In the genomic region with DNA sequence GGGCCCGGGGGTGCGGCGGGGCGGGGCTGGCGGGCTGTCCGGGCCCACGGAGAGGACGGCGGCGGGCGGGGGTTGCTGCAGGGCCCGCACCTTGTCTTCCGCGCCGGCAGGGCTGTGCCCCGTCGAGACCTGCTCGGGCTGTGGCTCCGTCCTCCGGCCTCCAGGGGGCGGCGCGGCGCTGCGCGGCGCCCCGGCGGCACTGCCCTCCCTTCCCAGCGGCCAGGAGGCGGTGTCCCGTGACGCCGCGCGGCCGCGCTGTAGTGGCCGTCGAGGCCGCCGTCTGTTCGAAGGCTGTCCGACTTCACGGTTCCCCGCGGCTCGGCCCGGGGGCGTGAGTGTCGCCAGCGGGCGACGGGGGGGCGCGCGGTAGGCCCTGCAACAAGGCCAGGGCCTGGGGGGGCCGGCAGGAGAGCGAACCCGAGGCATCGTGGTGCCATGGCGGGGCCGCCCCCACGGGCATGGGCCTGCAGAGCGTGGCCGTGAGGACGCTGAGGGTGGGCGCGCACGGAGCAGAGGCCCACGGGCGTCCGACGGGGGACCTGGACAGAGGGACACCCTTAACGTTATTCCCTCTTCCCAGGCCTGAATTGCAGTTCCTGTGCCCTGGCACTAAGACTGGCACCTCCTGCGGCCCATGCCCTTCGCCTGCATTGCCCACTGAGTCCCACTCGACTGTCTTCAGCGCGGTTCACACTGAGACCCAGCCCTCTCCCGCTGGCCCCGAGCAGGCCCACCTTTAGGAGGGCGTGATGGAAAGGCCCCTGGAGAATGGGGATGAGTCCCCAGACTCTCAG, we compare ENCODE assay signal across 1 cellular context.
TF ChIP-seq lines count a peak whose summit lies in the region.

A gene with protein sequence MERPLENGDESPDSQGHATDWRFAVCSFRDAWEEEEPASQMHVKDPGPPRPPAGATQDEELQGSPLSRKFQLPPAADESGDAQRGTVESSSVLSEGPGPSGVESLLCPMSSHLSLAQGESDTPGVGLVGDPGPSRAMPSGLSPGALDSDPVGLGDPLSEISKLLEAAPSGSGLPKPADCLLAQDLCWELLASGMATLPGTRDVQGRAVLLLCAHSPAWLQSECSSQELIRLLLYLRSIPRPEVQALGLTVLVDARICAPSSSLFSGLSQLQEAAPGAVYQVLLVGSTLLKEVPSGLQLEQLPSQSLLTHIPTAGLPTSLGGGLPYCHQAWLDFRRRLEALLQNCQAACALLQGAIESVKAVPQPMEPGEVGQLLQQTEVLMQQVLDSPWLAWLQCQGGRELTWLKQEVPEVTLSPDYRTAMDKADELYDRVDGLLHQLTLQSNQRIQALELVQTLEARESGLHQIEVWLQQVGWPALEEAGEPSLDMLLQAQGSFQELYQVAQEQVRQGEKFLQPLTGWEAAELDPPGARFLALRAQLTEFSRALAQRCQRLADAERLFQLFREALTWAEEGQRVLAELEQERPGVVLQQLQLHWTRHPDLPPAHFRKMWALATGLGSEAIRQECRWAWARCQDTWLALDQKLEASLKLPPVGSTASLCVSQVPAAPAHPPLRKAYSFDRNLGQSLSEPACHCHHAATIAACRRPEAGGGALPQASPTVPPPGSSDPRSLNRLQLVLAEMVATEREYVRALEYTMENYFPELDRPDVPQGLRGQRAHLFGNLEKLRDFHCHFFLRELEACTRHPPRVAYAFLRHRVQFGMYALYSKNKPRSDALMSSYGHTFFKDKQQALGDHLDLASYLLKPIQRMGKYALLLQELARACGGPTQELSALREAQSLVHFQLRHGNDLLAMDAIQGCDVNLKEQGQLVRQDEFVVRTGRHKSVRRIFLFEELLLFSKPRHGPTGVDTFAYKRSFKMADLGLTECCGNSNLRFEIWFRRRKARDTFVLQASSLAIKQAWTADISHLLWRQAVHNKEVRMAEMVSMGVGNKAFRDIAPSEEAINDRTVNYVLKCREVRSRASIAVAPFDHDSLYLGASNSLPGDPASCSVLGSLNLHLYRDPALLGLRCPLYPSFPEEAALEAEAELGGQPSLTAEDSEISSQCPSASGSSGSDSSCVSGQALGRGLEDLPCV (plus strand): TSS at position 237 of the 794 bp plus-strand sequence. CDS start 513 bp downstream, at position 750.

TF ChIP-seq in HepG2, 621 proteins besides CTCF, POLR2A, EP300 and RAD21 (continued from another document and continues in another):
- TF ChIP-seq SETDB1 (CRISPR knock-in tag; IDR thresholded peaks at IDR 0.05; ENCODE audit: borderline replicate concordance) (0 out of 2 replicates have a peak, but pooled peaks have one; percentile 73), TCF7 (IDR thresholded peaks at IDR 0.05; ENCODE audit: low read depth) (no peak), ZNF30 (CRISPR knock-in tag; IDR thresholded peaks at IDR 0.05) (0 out of 2 replicates have a peak, but pooled peaks have one; percentile 55), RFX1 (IDR thresholded peaks at IDR 0.05) (no peak), FOSL1 (CRISPR knock-in tag; IDR thresholded peaks at IDR 0.05; ENCODE audit: borderline replicate concordance) (no peak), ZFP41 (CRISPR knock-in tag; IDR thresholded peaks at IDR 0.05; ENCODE audit: borderline replicate concordance) (no peak), ZNF33A (CRISPR knock-in tag; IDR thresholded peaks at IDR 0.05; ENCODE audit: borderline replicate concordance) (no peak), ZNF460 (CRISPR knock-in tag; IDR thresholded peaks at IDR 0.05; ENCODE audit: borderline replicate concordance) (no peak), BRCA1 (CRISPR knock-in tag; IDR thresholded peaks at IDR 0.05) (no peak), EED (CRISPR knock-in tag; IDR thresholded peaks at IDR 0.05) (no peak), ZNF720 (CRISPR knock-in tag; IDR thresholded peaks at IDR 0.05) (no peak), ZNF775 (CRISPR knock-in tag; IDR thresholded peaks at IDR 0.05; ENCODE audit: borderline replicate concordance) (no peak), PAWR (CRISPR knock-in tag; IDR thresholded peaks at IDR 0.05; ENCODE audit: borderline replicate concordance) (no peak), ZNF598 (CRISPR knock-in tag; IDR thresholded peaks at IDR 0.05; ENCODE audit: borderline replicate concordance) (peak; percentile 79; the same call in 1 of the 2 replicates), KLF15 (CRISPR knock-in tag; IDR thresholded peaks at IDR 0.05; ENCODE audit: borderline replicate concordance) (no peak), KDM4B (CRISPR knock-in tag; IDR thresholded peaks at IDR 0.05) (no peak; the same call in 1 of the 2 replicates), SNRNP70 (IDR thresholded peaks at IDR 0.05; ENCODE audit: low read depth, low read length) (no peak), NFE2 (CRISPR knock-in tag; IDR thresholded peaks at IDR 0.05) (no peak), SMARCE1 (IDR thresholded peaks at IDR 0.05; ENCODE audit: borderline replicate concordance) (no peak), HNRNPLL (IDR thresholded peaks at IDR 0.05; ENCODE audit: low read depth, low read length, poor library complexity, severe bottlenecking) (peak; percentile 59), ARNT (IDR thresholded peaks at IDR 0.05) (no peak), SP1 (IDR thresholded peaks at IDR 0.05) (no peak), SP1 (CRISPR knock-in tag; IDR thresholded peaks at IDR 0.05) (peak; percentile 51), TBX2 (CRISPR knock-in tag; IDR thresholded peaks at IDR 0.05; ENCODE audit: borderline replicate concordance) (peak; percentile 60; the same call in 1 of the 2 replicates), PITX1 (CRISPR knock-in tag; IDR thresholded peaks at IDR 0.05) (no peak), ZNF678 (CRISPR knock-in tag; IDR thresholded peaks at IDR 0.05) (peak; percentile 94; the same call in 1 of the 2 replicates), ZFP37 (CRISPR knock-in tag; IDR thresholded peaks at IDR 0.05; ENCODE audit: borderline replicate concordance) (no peak), RFXAP (CRISPR knock-in tag; IDR thresholded peaks at IDR 0.05; ENCODE audit: borderline replicate concordance) (peak; percentile 80; the same call in 1 of the 2 replicates)
- TF ChIP-seq, protein P1, sequence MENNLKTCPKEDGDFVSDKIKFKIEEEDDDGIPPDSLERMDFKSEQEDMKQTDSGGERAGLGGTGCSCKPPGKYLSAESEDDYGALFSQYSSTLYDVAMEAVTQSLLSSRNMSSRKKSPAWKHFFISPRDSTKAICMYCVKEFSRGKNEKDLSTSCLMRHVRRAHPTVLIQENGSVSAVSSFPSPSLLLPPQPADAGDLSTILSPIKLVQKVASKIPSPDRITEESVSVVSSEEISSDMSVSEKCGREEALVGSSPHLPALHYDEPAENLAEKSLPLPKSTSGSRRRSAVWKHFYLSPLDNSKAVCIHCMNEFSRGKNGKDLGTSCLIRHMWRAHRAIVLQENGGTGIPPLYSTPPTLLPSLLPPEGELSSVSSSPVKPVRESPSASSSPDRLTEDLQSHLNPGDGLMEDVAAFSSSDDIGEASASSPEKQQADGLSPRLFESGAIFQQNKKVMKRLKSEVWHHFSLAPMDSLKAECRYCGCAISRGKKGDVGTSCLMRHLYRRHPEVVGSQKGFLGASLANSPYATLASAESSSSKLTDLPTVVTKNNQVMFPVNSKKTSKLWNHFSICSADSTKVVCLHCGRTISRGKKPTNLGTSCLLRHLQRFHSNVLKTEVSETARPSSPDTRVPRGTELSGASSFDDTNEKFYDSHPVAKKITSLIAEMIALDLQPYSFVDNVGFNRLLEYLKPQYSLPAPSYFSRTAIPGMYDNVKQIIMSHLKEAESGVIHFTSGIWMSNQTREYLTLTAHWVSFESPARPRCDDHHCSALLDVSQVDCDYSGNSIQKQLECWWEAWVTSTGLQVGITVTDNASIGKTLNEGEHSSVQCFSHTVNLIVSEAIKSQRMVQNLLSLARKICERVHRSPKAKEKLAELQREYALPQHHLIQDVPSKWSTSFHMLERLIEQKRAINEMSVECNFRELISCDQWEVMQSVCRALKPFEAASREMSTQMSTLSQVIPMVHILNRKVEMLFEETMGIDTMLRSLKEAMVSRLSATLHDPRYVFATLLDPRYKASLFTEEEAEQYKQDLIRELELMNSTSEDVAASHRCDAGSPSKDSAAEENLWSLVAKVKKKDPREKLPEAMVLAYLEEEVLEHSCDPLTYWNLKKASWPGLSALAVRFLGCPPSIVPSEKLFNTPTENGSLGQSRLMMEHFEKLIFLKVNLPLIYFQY (CRISPR knock-in tag; IDR thresholded peaks at IDR 0.05; ENCODE audit: borderline replicate concordance): no peak
- TF ChIP-seq, protein P2, sequence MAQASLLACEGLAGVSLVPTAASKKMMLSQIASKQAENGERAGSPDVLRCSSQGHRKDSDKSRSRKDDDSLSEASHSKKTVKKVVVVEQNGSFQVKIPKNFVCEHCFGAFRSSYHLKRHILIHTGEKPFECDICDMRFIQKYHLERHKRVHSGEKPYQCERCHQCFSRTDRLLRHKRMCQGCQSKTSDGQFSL (CRISPR knock-in tag; IDR thresholded peaks at IDR 0.05): no peak
- TF ChIP-seq, protein P3, sequence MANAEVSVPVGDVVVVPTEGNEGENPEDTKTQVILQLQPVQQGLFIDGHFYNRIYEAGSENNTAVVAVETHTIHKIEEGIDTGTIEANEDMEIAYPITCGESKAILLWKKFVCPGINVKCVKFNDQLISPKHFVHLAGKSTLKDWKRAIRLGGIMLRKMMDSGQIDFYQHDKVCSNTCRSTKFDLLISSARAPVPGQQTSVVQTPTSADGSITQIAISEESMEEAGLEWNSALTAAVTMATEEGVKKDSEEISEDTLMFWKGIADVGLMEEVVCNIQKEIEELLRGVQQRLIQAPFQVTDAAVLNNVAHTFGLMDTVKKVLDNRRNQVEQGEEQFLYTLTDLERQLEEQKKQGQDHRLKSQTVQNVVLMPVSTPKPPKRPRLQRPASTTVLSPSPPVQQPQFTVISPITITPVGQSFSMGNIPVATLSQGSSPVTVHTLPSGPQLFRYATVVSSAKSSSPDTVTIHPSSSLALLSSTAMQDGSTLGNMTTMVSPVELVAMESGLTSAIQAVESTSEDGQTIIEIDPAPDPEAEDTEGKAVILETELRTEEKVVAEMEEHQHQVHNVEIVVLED (CRISPR knock-in tag; IDR thresholded peaks at IDR 0.05; ENCODE audit: borderline replicate concordance): peak; percentile 39; the same call in 1 of the 2 replicates
- TF ChIP-seq, protein P4, sequence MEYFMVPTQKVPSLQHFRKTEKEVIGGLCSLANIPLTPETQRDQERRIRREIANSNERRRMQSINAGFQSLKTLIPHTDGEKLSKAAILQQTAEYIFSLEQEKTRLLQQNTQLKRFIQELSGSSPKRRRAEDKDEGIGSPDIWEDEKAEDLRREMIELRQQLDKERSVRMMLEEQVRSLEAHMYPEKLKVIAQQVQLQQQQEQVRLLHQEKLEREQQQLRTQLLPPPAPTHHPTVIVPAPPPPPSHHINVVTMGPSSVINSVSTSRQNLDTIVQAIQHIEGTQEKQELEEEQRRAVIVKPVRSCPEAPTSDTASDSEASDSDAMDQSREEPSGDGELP (IDR thresholded peaks at IDR 0.05; ENCODE audit: borderline replicate concordance, low read depth): no peak
- TF ChIP-seq, protein P5, sequence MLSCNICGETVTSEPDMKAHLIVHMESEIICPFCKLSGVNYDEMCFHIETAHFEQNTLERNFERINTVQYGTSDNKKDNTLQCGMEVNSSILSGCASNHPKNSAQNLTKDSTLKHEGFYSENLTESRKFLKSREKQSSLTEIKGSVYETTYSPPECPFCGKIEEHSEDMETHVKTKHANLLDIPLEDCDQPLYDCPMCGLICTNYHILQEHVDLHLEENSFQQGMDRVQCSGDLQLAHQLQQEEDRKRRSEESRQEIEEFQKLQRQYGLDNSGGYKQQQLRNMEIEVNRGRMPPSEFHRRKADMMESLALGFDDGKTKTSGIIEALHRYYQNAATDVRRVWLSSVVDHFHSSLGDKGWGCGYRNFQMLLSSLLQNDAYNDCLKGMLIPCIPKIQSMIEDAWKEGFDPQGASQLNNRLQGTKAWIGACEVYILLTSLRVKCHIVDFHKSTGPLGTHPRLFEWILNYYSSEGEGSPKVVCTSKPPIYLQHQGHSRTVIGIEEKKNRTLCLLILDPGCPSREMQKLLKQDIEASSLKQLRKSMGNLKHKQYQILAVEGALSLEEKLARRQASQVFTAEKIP (CRISPR knock-in tag; IDR thresholded peaks at IDR 0.05; ENCODE audit: borderline replicate concordance): no peak
- TF ChIP-seq, protein P6, sequence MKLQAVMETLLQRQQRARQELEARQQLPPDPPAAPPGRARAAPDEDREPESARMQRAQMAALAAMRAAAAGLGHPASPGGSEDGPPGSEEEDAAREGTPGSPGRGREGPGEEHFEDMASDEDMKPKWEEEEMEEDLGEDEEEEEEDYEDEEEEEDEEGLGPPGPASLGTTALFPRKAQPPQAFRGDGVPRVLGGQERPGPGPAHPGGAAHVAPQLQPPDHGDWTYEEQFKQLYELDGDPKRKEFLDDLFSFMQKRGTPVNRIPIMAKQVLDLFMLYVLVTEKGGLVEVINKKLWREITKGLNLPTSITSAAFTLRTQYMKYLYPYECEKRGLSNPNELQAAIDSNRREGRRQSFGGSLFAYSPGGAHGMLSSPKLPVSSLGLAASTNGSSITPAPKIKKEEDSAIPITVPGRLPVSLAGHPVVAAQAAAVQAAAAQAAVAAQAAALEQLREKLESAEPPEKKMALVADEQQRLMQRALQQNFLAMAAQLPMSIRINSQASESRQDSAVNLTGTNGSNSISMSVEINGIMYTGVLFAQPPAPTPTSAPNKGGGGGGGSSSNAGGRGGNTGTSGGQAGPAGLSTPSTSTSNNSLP (IDR thresholded peaks at IDR 0.05; ENCODE audit: low read depth, low read length): no peak
- TF ChIP-seq, protein P7, sequence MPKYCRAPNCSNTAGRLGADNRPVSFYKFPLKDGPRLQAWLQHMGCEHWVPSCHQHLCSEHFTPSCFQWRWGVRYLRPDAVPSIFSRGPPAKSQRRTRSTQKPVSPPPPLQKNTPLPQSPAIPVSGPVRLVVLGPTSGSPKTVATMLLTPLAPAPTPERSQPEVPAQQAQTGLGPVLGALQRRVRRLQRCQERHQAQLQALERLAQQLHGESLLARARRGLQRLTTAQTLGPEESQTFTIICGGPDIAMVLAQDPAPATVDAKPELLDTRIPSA (CRISPR knock-in tag; IDR thresholded peaks at IDR 0.05; ENCODE audit: borderline replicate concordance): no peak
- TF ChIP-seq, protein P8, sequence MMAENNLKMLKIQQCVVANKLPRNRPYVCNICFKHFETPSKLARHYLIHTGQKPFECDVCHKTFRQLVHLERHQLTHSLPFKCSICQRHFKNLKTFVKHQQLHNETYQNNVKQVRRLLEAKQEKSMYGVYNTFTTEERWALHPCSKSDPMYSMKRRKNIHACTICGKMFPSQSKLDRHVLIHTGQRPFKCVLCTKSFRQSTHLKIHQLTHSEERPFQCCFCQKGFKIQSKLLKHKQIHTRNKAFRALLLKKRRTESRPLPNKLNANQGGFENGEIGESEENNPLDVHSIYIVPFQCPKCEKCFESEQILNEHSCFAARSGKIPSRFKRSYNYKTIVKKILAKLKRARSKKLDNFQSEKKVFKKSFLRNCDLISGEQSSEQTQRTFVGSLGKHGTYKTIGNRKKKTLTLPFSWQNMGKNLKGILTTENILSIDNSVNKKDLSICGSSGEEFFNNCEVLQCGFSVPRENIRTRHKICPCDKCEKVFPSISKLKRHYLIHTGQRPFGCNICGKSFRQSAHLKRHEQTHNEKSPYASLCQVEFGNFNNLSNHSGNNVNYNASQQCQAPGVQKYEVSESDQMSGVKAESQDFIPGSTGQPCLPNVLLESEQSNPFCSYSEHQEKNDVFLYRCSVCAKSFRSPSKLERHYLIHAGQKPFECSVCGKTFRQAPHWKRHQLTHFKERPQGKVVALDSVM (CRISPR knock-in tag; IDR thresholded peaks at IDR 0.05): peak; percentile 73
- TF ChIP-seq, protein P9, sequence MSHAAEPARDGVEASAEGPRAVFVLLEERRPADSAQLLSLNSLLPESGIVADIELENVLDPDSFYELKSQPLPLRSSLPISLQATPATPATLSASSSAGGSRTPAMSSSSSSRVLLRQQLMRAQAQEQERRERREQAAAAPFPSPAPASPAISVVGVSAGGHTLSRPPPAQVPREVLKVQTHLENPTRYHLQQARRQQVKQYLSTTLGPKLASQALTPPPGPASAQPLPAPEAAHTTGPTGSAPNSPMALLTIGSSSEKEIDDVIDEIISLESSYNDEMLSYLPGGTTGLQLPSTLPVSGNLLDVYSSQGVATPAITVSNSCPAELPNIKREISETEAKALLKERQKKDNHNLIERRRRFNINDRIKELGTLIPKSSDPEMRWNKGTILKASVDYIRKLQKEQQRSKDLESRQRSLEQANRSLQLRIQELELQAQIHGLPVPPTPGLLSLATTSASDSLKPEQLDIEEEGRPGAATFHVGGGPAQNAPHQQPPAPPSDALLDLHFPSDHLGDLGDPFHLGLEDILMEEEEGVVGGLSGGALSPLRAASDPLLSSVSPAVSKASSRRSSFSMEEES (CRISPR knock-in tag; IDR thresholded peaks at IDR 0.05): peak; percentile 68
